8 cellular contexts compared by ENCODE assay signal in genomic region chr7:24715661-24716479, GRCh38. TPM values are rescaled to one million over a fixed set of nuclear protein-coding genes. Genes with fewer than 3 reads are reported as not detected.
DNase-seq lines count a peak whose midpoint lies in the region; ATAC-seq and TF ChIP-seq lines count a peak whose summit lies in the region.

No MANE protein-coding gene starts in this region.

- H3K27me3 ChIP-seq in SJSA1 (replicated peaks), result no peaks in the 10 kb centered on the region
- no peaks in the 10 kb centered on the region for H3K27me3 ChIP-seq in heart left ventricle
- no peaks in the 10 kb centered on the region for H3K27me3 ChIP-seq in thyroid gland

- peak; percentile 44 for DNase-seq in Daoy (ENCODE audit: low read depth)
- DNase-seq in GM19238 (ENCODE audit: insufficient read length, low spot score), result peak; percentile 53
- DNase-seq in SJSA1 (ENCODE audit: low read depth in 1 of 2, low spot score in 2 of 2), result peak; percentile 18 to 38
- DNase-seq in heart left ventricle, result no peak
- peak in 1 of 2 donors; percentile 45 for DNase-seq in thyroid gland
- no peak for DNase-seq in stimulated activated CD4-positive, alpha-beta T cell treated with anti-CD3 and anti-CD28 coated beads, Interleukin-12 subunit alpha, Interleukin-12 subunit beta, amount 100 ng/mL, for 4 hours
- no peak for DNase-seq in NOMO-1 treated with dmso at 0.1 percent for 144 hours (lab: John Stamatoyannopoulos, UW; ENCODE audit: unreplicated experiment)

- no peaks in the 10 kb centered on the region for H3K4me1 ChIP-seq in SJSA1 (replicated peaks)
- H3K4me1 ChIP-seq in heart left ventricle, result no peaks in the 10 kb centered on the region
- no peaks in the 10 kb centered on the region for H3K4me1 ChIP-seq in thyroid gland

- 50 to 58% (median 52%) methylated on average over 16 of the region's 16 CpGs for WGBS in heart left ventricle, 4 donors
- WGBS in thyroid gland, 2 donors, result 57 to 69% methylated on average over 13 to 16 of the region's 16 CpGs

- ATAC-seq in HG03095 (IDR thresholded peaks at IDR 0.05; ENCODE audit: unreplicated experiment) (peak; percentile 46), heart left ventricle (peak; percentile 72 to 82 (median 74))

- TF ChIP-seq CTCF in heart left ventricle (IDR thresholded peaks at IDR 0.05) (peak; percentile 18 to 47 (median 28)), thyroid gland (IDR thresholded peaks at IDR 0.05) (peak in 4 of 6 experiments; percentile 13 to 59 (median 42))

- TF ChIP-seq POLR2A in heart left ventricle (IDR thresholded peaks at IDR 0.05), result no peak
- TF ChIP-seq POLR2A in thyroid gland (IDR thresholded peaks at IDR 0.05), result no peak

- H3K4me3 ChIP-seq in SJSA1, result no peak overlapping the region
- no peak overlapping the region for H3K4me3 ChIP-seq in heart left ventricle
- no peak overlapping the region for H3K4me3 ChIP-seq in thyroid gland (replicated peaks in 1 of 3)

- H3K27ac ChIP-seq in SJSA1, result no peak overlapping the region
- no peak overlapping the region for H3K27ac ChIP-seq in heart left ventricle
- H3K27ac ChIP-seq in thyroid gland, result no peak overlapping the region

- H3K9me3 ChIP-seq in SJSA1 (replicated peaks), result no peaks in the 10 kb centered on the region
- H3K9me3 ChIP-seq in heart left ventricle, result no peaks in the 10 kb centered on the region
- no peaks in the 10 kb centered on the region for H3K9me3 ChIP-seq in thyroid gland

- H3K36me3 ChIP-seq in SJSA1 (no peaks in the 10 kb centered on the region), heart left ventricle (peaks cover 0 to 4% (median 0%) of the 10 kb centered on the region in 9 donors), thyroid gland (no peaks in the 10 kb centered on the region)

- intact Hi-C loops in heart left ventricle (cut with DNase I) (no loop called here), thyroid gland (cut with DNase I) (no loop called here)

RNA-seq across cellular contexts. Expression of gene GSDME, which starts 41.4 kb away (rescaled TPM):
- 28.3 and 46.0 TPM in 2 replicates for total RNA-seq in Daoy (2014; rRNA removed; shearing (Covaris generic))
- total RNA-seq in SJSA1 (2014; rRNA removed; shearing (Covaris generic)), result 7.9 and 12.9 TPM in 2 replicates
- 10 to 100 TPM in 2 of 9 donors, 1 to 10 TPM in 7; 2.6 to 17.4 (median 4.9) TPM for total RNA-seq in heart left ventricle
- polyA plus RNA-seq in heart left ventricle, result 1 to 10 TPM; 2.6 to 5.8 TPM
- total RNA-seq in thyroid gland, result 10 to 100 TPM; 10.2 to 30.2 (median 16.4) TPM

Comparison
In these comparisons a context has a peak if more than half of its experiments do, and no peak if none do; other contexts are left out.
1. DNase-seq: peak in Daoy (single experiment), GM19238 (single experiment) and SJSA1 (2 of 2); none in heart left ventricle (0 of 5), stimulated activated CD4-positive, alpha-beta T cell treated with anti-CD3 and anti-CD28 coated beads, Interleukin-12 subunit alpha, Interleukin-12 subunit beta, amount 100 ng/mL, for 4 hours (single experiment) and NOMO-1 treated with dmso at 0.1 percent for 144 hours (single experiment).